1 cellular context compared by ENCODE assay signal in the genomic region with DNA sequence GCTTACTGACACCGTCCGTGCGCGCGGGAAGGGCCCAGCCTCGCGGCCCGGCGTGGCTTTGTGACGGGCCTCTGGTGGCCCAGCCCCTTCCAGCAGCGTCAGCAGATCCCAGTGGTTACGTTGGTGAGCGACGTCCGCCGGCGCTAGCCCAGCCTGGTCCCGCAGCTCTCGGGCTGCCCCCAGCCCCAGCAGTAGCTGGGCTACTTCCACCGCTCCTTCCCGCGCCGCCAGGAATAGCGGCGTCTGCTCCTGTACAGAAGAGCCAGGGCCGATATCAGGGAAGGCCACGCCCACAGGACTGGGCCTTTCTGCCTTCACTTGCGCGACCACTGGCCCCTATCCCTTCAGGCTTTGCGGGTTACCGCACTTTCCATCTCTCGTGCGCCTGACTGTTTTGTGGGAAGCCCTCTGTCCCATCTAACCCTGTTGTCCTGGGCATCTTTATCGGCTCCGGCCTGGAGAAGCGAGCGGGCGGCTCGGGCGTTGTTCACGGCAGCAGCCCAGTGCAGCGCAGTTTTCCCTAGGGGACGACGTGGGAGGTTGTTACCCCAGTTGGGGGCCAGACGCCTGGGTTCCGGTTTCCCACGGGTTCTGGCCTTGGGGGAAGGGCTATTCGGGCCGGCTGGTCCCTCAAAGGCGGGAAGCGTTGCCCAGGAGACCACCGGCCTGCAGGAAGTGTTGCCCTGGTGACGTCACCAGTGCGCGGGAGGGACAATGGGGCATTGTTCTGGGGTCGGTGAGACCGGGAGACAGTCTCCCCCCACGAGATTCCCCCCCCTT.
TF ChIP-seq lines count a peak whose summit lies in the region.

No MANE protein-coding gene starts in this region.

TF ChIP-seq in K562, 482 proteins besides CTCF, POLR2A, EP300 and RAD21 (continued from another document and continues in another):
- TF ChIP-seq PCBP2 (IDR thresholded peaks at IDR 0.05; ENCODE audit: low read depth, low read length, poor library complexity, severe bottlenecking) (no peak), ATF1 (CRISPR knock-in tag; IDR thresholded peaks at IDR 0.05) (peak; percentile 93), ATF1 (tag; IDR thresholded peaks at IDR 0.05) (peak; percentile 99), ZNF778 (CRISPR knock-in tag; IDR thresholded peaks at IDR 0.05) (no peak), ZNF165 (CRISPR knock-in tag; IDR thresholded peaks at IDR 0.05; ENCODE audit: borderline replicate concordance) (0 out of 2 replicates have a peak, but pooled peaks have one; percentile 77), XRCC3 (IDR thresholded peaks at IDR 0.05) (no peak), RFX5 (IDR thresholded peaks at IDR 0.05; ENCODE audit: low read depth, low read length) (peak; percentile 56; the same call in 1 of the 2 replicates), KDM5B (IDR thresholded peaks at IDR 0.05; ENCODE audit: insufficient replicate concordance, low read depth, low read length) (peak; percentile 75), RBBP5 (IDR thresholded peaks at IDR 0.05; ENCODE audit: borderline replicate concordance, insufficient read depth, low read length, poor library complexity, severe bottlenecking) (no peak), L3MBTL2 (IDR thresholded peaks at IDR 0.05) (peak; percentile 85), CEBPG (CRISPR knock-in tag; IDR thresholded peaks at IDR 0.05) (0 out of 2 replicates have a peak, but pooled peaks have one; percentile 24), CEBPG (tag; conservative IDR thresholded peaks at IDR 0.05 in 1 of 2, IDR thresholded peaks at IDR 0.05 in 1 of 2) (no peak), PHTF2 (CRISPR knock-in tag; IDR thresholded peaks at IDR 0.05) (no peak), TEAD1 (CRISPR knock-in tag; IDR thresholded peaks at IDR 0.05) (peak; percentile 2 to 58; a peak in 1 of 4 replicates), DNMT1 (IDR thresholded peaks at IDR 0.05) (peak; percentile 88; the same call in 1 of the 2 replicates), MAFG (tag; conservative IDR thresholded peaks at IDR 0.05) (peak; percentile 82), CBX3 (IDR thresholded peaks at IDR 0.05; ENCODE audit: borderline replicate concordance in 1 of 2, low read length in 2 of 2) (peak in 1 of 2 experiments; percentile 71; a peak in 1 of 3 replicates), STAG1 (CRISPR knock-in tag; IDR thresholded peaks at IDR 0.05; ENCODE audit: borderline replicate concordance) (no peak), DPF2 (IDR thresholded peaks at IDR 0.05) (peak; percentile 60), KAT8 (IDR thresholded peaks at IDR 0.05; ENCODE audit: low read depth) (no peak), MECOM (CRISPR knock-in tag; IDR thresholded peaks at IDR 0.05) (no peak), BCL6 (CRISPR knock-in tag; IDR thresholded peaks at IDR 0.05) (no peak), ZNF316 (IDR thresholded peaks at IDR 0.05) (peak; percentile 99), PRPF4 (IDR thresholded peaks at IDR 0.05; ENCODE audit: insufficient read depth, low read depth, low read length, poor library complexity, severe bottlenecking) (no peak), MEF2A (IDR thresholded peaks at IDR 0.05; ENCODE audit: control insufficient read depth, low read depth, low read length) (no peak), ZNF384 (IDR thresholded peaks at IDR 0.05; ENCODE audit: low read depth, low read length) (peak; percentile 9; the same call in 1 of the 2 replicates), ZNF140 (CRISPR knock-in tag; IDR thresholded peaks at IDR 0.05) (no peak), BACH1 (tag; IDR thresholded peaks at IDR 0.05) (no peak), LARP7 (IDR thresholded peaks at IDR 0.05) (no peak), KDM1A (IDR thresholded peaks at IDR 0.05) (no peak), MAZ (CRISPR knock-in tag; conservative IDR thresholded peaks at IDR 0.05 in 1 of 2, IDR thresholded peaks at IDR 0.05 in 1 of 2) (peak; percentile 11 to 95; a peak in 3 of 4 replicates), NFXL1 (CRISPR knock-in tag; IDR thresholded peaks at IDR 0.05) (no peak), CBX1 (IDR thresholded peaks at IDR 0.05; ENCODE audit: low read depth) (no peak), ZNF431 (CRISPR knock-in tag; IDR thresholded peaks at IDR 0.05) (peak; percentile 52; the same call in 1 of the 2 replicates), SMAD3 (CRISPR knock-in tag; conservative IDR thresholded peaks at IDR 0.05) (peak; percentile 50; the same call in 1 of the 2 replicates), SAFB (IDR thresholded peaks at IDR 0.05; ENCODE audit: borderline replicate concordance, low read depth, low read length) (no peak), ZSCAN32 (CRISPR knock-in tag; IDR thresholded peaks at IDR 0.05) (peak; percentile 14; the same call in 1 of the 2 replicates), SETDB1 (IDR thresholded peaks at IDR 0.05; ENCODE audit: low read length) (no peak)
- TF ChIP-seq, protein P1, sequence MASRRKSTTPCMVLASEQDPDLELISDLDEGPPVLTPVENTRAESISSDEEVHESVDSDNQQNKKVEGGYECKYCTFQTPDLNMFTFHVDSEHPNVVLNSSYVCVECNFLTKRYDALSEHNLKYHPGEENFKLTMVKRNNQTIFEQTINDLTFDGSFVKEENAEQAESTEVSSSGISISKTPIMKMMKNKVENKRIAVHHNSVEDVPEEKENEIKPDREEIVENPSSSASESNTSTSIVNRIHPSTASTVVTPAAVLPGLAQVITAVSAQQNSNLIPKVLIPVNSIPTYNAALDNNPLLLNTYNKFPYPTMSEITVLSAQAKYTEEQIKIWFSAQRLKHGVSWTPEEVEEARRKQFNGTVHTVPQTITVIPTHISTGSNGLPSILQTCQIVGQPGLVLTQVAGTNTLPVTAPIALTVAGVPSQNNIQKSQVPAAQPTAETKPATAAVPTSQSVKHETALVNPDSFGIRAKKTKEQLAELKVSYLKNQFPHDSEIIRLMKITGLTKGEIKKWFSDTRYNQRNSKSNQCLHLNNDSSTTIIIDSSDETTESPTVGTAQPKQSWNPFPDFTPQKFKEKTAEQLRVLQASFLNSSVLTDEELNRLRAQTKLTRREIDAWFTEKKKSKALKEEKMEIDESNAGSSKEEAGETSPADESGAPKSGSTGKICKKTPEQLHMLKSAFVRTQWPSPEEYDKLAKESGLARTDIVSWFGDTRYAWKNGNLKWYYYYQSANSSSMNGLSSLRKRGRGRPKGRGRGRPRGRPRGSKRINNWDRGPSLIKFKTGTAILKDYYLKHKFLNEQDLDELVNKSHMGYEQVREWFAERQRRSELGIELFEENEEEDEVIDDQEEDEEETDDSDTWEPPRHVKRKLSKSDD (conservative IDR thresholded peaks at IDR 0.05; ENCODE audit: low read length) = no peak
- TF ChIP-seq, protein P2, sequence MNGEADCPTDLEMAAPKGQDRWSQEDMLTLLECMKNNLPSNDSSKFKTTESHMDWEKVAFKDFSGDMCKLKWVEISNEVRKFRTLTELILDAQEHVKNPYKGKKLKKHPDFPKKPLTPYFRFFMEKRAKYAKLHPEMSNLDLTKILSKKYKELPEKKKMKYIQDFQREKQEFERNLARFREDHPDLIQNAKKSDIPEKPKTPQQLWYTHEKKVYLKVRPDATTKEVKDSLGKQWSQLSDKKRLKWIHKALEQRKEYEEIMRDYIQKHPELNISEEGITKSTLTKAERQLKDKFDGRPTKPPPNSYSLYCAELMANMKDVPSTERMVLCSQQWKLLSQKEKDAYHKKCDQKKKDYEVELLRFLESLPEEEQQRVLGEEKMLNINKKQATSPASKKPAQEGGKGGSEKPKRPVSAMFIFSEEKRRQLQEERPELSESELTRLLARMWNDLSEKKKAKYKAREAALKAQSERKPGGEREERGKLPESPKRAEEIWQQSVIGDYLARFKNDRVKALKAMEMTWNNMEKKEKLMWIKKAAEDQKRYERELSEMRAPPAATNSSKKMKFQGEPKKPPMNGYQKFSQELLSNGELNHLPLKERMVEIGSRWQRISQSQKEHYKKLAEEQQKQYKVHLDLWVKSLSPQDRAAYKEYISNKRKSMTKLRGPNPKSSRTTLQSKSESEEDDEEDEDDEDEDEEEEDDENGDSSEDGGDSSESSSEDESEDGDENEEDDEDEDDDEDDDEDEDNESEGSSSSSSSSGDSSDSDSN (IDR thresholded peaks at IDR 0.05; ENCODE audit: borderline replicate concordance in 1 of 2, low read depth in 2 of 2, low read length in 2 of 2) = peak in 1 of 2 experiments; percentile 44; a peak in 1 of 4 replicates
- TF ChIP-seq, protein P3, sequence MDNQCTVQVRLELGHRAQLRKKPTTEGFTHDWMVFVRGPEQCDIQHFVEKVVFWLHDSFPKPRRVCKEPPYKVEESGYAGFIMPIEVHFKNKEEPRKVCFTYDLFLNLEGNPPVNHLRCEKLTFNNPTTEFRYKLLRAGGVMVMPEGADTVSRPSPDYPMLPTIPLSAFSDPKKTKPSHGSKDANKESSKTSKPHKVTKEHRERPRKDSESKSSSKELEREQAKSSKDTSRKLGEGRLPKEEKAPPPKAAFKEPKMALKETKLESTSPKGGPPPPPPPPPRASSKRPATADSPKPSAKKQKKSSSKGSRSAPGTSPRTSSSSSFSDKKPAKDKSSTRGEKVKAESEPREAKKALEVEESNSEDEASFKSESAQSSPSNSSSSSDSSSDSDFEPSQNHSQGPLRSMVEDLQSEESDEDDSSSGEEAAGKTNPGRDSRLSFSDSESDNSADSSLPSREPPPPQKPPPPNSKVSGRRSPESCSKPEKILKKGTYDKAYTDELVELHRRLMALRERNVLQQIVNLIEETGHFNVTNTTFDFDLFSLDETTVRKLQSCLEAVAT (IDR thresholded peaks at IDR 0.05) = peak in 1 of 2 experiments; percentile 68; a peak in 1 of 4 replicates
- TF ChIP-seq, protein P4, sequence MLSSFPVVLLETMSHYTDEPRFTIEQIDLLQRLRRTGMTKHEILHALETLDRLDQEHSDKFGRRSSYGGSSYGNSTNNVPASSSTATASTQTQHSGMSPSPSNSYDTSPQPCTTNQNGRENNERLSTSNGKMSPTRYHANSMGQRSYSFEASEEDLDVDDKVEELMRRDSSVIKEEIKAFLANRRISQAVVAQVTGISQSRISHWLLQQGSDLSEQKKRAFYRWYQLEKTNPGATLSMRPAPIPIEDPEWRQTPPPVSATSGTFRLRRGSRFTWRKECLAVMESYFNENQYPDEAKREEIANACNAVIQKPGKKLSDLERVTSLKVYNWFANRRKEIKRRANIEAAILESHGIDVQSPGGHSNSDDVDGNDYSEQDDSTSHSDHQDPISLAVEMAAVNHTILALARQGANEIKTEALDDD (IDR thresholded peaks at IDR 0.05) = no peak
- TF ChIP-seq, protein P5, sequence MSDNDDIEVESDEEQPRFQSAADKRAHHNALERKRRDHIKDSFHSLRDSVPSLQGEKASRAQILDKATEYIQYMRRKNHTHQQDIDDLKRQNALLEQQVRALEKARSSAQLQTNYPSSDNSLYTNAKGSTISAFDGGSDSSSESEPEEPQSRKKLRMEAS (CRISPR knock-in tag; IDR thresholded peaks at IDR 0.05) = peak; percentile 95
- TF ChIP-seq, protein P6, sequence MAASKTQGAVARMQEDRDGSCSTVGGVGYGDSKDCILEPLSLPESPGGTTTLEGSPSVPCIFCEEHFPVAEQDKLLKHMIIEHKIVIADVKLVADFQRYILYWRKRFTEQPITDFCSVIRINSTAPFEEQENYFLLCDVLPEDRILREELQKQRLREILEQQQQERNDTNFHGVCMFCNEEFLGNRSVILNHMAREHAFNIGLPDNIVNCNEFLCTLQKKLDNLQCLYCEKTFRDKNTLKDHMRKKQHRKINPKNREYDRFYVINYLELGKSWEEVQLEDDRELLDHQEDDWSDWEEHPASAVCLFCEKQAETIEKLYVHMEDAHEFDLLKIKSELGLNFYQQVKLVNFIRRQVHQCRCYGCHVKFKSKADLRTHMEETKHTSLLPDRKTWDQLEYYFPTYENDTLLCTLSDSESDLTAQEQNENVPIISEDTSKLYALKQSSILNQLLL (CRISPR knock-in tag; IDR thresholded peaks at IDR 0.05; ENCODE audit: borderline replicate concordance) = no peak
- TF ChIP-seq, protein P7, sequence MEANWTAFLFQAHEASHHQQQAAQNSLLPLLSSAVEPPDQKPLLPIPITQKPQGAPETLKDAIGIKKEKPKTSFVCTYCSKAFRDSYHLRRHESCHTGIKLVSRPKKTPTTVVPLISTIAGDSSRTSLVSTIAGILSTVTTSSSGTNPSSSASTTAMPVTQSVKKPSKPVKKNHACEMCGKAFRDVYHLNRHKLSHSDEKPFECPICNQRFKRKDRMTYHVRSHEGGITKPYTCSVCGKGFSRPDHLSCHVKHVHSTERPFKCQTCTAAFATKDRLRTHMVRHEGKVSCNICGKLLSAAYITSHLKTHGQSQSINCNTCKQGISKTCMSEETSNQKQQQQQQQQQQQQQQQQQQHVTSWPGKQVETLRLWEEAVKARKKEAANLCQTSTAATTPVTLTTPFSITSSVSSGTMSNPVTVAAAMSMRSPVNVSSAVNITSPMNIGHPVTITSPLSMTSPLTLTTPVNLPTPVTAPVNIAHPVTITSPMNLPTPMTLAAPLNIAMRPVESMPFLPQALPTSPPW (CRISPR knock-in tag; IDR thresholded peaks at IDR 0.05) = no peak; the same call in none of the 2 replicates
- TF ChIP-seq, protein P8, sequence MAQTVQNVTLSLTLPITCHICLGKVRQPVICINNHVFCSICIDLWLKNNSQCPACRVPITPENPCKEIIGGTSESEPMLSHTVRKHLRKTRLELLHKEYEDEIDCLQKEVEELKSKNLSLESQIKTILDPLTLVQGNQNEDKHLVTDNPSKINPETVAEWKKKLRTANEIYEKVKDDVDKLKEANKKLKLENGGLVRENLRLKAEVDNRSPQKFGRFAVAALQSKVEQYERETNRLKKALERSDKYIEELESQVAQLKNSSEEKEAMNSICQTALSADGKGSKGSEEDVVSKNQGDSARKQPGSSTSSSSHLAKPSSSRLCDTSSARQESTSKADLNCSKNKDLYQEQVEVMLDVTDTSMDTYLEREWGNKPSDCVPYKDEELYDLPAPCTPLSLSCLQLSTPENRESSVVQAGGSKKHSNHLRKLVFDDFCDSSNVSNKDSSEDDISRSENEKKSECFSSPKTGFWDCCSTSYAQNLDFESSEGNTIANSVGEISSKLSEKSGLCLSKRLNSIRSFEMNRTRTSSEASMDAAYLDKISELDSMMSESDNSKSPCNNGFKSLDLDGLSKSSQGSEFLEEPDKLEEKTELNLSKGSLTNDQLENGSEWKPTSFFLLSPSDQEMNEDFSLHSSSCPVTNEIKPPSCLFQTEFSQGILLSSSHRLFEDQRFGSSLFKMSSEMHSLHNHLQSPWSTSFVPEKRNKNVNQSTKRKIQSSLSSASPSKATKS (CRISPR knock-in tag; IDR thresholded peaks at IDR 0.05) = no peak
- TF ChIP-seq, protein P9, sequence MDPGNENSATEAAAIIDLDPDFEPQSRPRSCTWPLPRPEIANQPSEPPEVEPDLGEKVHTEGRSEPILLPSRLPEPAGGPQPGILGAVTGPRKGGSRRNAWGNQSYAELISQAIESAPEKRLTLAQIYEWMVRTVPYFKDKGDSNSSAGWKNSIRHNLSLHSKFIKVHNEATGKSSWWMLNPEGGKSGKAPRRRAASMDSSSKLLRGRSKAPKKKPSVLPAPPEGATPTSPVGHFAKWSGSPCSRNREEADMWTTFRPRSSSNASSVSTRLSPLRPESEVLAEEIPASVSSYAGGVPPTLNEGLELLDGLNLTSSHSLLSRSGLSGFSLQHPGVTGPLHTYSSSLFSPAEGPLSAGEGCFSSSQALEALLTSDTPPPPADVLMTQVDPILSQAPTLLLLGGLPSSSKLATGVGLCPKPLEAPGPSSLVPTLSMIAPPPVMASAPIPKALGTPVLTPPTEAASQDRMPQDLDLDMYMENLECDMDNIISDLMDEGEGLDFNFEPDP (CRISPR knock-in tag; IDR thresholded peaks at IDR 0.05) = peak; percentile 84; the same call in 1 of the 2 replicates
